Comparison of ENCODE assay signal across 19 cellular contexts in the genomic region with DNA sequence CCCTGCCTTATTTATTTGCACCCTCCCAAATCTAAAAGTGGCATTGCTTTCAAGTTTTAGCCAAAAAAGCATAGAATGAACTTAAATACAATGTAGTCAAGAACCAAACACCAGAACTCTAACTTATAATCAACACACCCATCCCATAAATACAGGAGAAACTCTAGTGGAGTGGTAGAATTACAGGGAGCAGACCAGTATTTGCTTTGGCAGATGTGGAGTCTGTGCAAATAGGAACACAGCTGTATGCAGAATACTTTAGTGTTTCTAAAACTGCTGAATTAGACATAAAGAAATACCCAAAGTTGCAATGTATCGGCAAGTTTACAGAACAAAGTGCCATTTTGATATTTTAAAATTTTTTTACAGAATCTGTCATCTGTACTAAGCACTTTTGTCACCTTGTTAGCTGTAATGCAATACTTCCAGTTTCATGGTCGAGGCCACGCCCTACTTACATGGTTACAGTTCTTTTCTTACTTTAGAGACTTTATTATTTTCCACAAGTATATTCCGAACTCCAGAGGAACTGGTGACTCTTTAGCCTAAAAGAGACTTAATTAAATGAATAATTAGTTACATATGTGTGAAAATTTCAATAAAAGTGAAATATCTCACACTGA. TPM values are rescaled to one million over a fixed set of nuclear protein-coding genes. Genes with fewer than 3 reads are reported as not detected.
DNase-seq lines count a peak whose midpoint lies in the region; ATAC-seq, FAIRE-seq and TF ChIP-seq lines count a peak whose summit lies in the region.
"Had no signal": no experiment of that assay in that cellular context is flagged by ENCODE, and none has a peak within 500 bp of the region (broad histone marks: within the 10 kb centered on the region; RNA-seq: fewer than 3 reads in every experiment).

No MANE protein-coding gene starts in this region.

- H4K20me1 ChIP-seq in HCT116 (ENCODE audit: insufficient read depth): no peaks in the 10 kb centered on the region

- H3K36me3 ChIP-seq in HCT116 (ENCODE audit: control insufficient read depth in 1 of 2, insufficient read depth in 2 of 2, low read length in 2 of 2) (no peaks in the 10 kb centered on the region), Panc1 (ENCODE audit: control insufficient read depth, insufficient read depth, low read length) (no peaks in the 10 kb centered on the region), mesenchymal stem cell (ENCODE audit: control insufficient read depth in 1 of 2, insufficient read depth in 2 of 2, low read depth in 1 of 2, low read length in 2 of 2) (no peaks in the 10 kb centered on the region)
- H3K36me3 ChIP-seq: ascending aorta, esophagus squamous epithelium, Peyer's patch had no signal

- WGBS in mesenchymal stem cell: 98% methylated on average over 3 of the region's 4 CpGs

- RAD21 ChIA-PET in HCT116 (lab: Charles Lee; ENCODE audit: low non-redundant PET in 1 of 2, low total read pairs in 2 of 2, uncharacterized antibody in 2 of 2, unreplicated experiment in 2 of 2): no interaction called here

- peak; percentile 63 for FAIRE-seq in G401.6 (lab: Jason Lieb, UNC)
- FAIRE-seq: HepG2 had no signal

- no peak for TF ChIP-seq POLR2A in HCT116 (IDR thresholded peaks at IDR 0.05; ENCODE audit: borderline replicate concordance, extremely low read depth, insufficient read depth, insufficient read length)

- H3K9me3 ChIP-seq in HCT116 (ENCODE audit: control insufficient read depth in 1 of 2, insufficient read depth in 1 of 2, low read depth in 1 of 2, low read length in 2 of 2): no peaks in the 10 kb centered on the region
- H3K9me3 ChIP-seq in Panc1 (ENCODE audit: control insufficient read depth, insufficient read depth, low read depth, low read length): no peaks in the 10 kb centered on the region
- no peaks in the 10 kb centered on the region for H3K9me3 ChIP-seq in mesenchymal stem cell (ENCODE audit: control insufficient read depth, low read length)
- H3K9me3 ChIP-seq: ascending aorta, esophagus squamous epithelium, Peyer's patch had no signal

- H3K27me3 Mint-ChIP-seq in activated naive CD8-positive, alpha-beta T cell treated with anti-CD3 and anti-CD28 coated beads, Interleukin-2, amount 50 U/mL, for 24 hours: no peaks in the 10 kb centered on the region
- H3K27me3 Mint-ChIP-seq: activated CD8-positive, alpha-beta T cell treated with anti-CD3 and anti-CD28 coated beads for 36 hours; activated naive CD4-positive, alpha-beta T cell treated with anti-CD3 and anti-CD28 coated beads, Interleukin-2, amount 10 ng/mL, durations not matched to agents 7 days and 5 days had no signal

- peak overlapping the region; percentile 40; the same call in 1 of the 2 replicates for H3K27ac ChIP-seq in HCT116 (ENCODE audit: low read depth, low read length)
- peak overlapping the region; percentile 92 for H3K27ac ChIP-seq in Panc1 (ENCODE audit: low read length)
- H3K27ac ChIP-seq in mesenchymal stem cell (ENCODE audit: low read length, poor library complexity, severe bottlenecking): no peak overlapping the region
- H3K27ac ChIP-seq: esophagus squamous epithelium, Peyer's patch had no signal

- in situ Hi-C loops in Panc1 (cut with HindIII; ENCODE audit: low pct_unique_long_range_greater_than_20kb, low sequenced_read_pairs): no loop called here

- intact Hi-C loops in HCT116 (cut with micrococcal nuclease): no loop called here
- intact Hi-C loops in Panc1 (cut with micrococcal nuclease; ENCODE audit: unreplicated experiment): loop anchor here (10.0 kb wide), 1 partner anchor 82 kb away; no protein-coding TSS in a partner anchor

- H3K4me2 ChIP-seq in HCT116 (ENCODE audit: low read length): peak overlapping the region; percentile 84
- no peak overlapping the region for H3K4me2 ChIP-seq in mesenchymal stem cell (ENCODE audit: low read length, poor library complexity, severe bottlenecking)

- H3K9me3 Mint-ChIP-seq in activated naive CD8-positive, alpha-beta T cell treated with anti-CD3 and anti-CD28 coated beads, Interleukin-2, amount 50 U/mL, for 24 hours: no peaks in the 10 kb centered on the region
- H3K9me3 Mint-ChIP-seq: activated CD8-positive, alpha-beta T cell treated with anti-CD3 and anti-CD28 coated beads for 36 hours; activated naive CD4-positive, alpha-beta T cell treated with anti-CD3 and anti-CD28 coated beads, Interleukin-2, amount 10 ng/mL, durations not matched to agents 7 days and 5 days; stimulated activated effector memory CD8-positive, alpha-beta T cell treated with anti-CD3 and anti-CD28 coated beads, Interleukin-12 subunit alpha, Interleukin-12 subunit beta, amount 100 ng/mL, for 72 hours had no signal

- H3K4ac ChIP-seq in mesenchymal stem cell (ENCODE audit: low read depth in 1 of 2, low read length in 2 of 2): no peak overlapping the region

- no peak overlapping the region for H3K14ac ChIP-seq in mesenchymal stem cell (ENCODE audit: low read length in 2 of 2)

- no peak overlapping the region for H2BK12ac ChIP-seq in mesenchymal stem cell (ENCODE audit: low read length in 2 of 2)

- no peaks in the 10 kb centered on the region for H3K79me2 ChIP-seq in HCT116 (ENCODE audit: insufficient read depth, low read length)

- ATAC-seq in HCT116 (peak; percentile 58), Panc1 (peak; percentile 77), GM19351 (IDR thresholded peaks at IDR 0.05; ENCODE audit: unreplicated experiment) (no peak)
- no peak for ATAC-seq in activated naive CD8-positive, alpha-beta T cell treated with anti-CD3 and anti-CD28 coated beads, Interleukin-2, amount 50 U/mL, for 24 hours
- ATAC-seq: activated CD8-positive, alpha-beta T cell treated with anti-CD3 and anti-CD28 coated beads for 36 hours; HepG2; right cardiac atrium; stimulated activated effector memory CD8-positive, alpha-beta T cell treated with anti-CD3 and anti-CD28 coated beads, Interleukin-12 subunit alpha, Interleukin-12 subunit beta, amount 100 ng/mL, for 72 hours had no signal

- H2AFZ ChIP-seq in HCT116 (ENCODE audit: low read depth, low read length, poor library complexity, severe bottlenecking) (peak overlapping the region; percentile 100), mesenchymal stem cell (ENCODE audit: low read depth, low read length) (no peak overlapping the region)

- H2BK5ac ChIP-seq in mesenchymal stem cell (ENCODE audit: low read depth, low read length, poor library complexity, severe bottlenecking): no peak overlapping the region

- H3K4me3 ChIP-seq in HCT116 (replicated peaks in 1 of 2; ENCODE audit: low read depth in 1 of 2, low read length in 2 of 2): peak overlapping the region; percentile 50 to 58
- peak overlapping the region; percentile 37 to 55 for H3K4me3 ChIP-seq in Panc1 (ENCODE audit: low read depth in 2 of 2, low read length in 2 of 2)
- H3K4me3 ChIP-seq in mesenchymal stem cell (ENCODE audit: insufficient read depth in 1 of 2, low read depth in 1 of 2, low read length in 2 of 2): no peak overlapping the region
- H3K4me3 ChIP-seq: Peyer's patch had no signal

- H3K79me1 ChIP-seq in mesenchymal stem cell (replicated peaks; ENCODE audit: low read length, poor library complexity, severe bottlenecking): no peaks in the 10 kb centered on the region

- H3K4me1 Mint-ChIP-seq in activated naive CD8-positive, alpha-beta T cell treated with anti-CD3 and anti-CD28 coated beads, Interleukin-2, amount 50 U/mL, for 24 hours: peaks cover 17% of the 10 kb centered on the region
- H3K4me1 Mint-ChIP-seq: stimulated activated effector memory CD8-positive, alpha-beta T cell treated with anti-CD3 and anti-CD28 coated beads, Interleukin-12 subunit alpha, Interleukin-12 subunit beta, amount 100 ng/mL, for 72 hours had no signal

- peak overlapping the region; percentile 41 for H3K9ac ChIP-seq in HCT116 (ENCODE audit: low read length)
- H3K9ac ChIP-seq in mesenchymal stem cell (ENCODE audit: low read length): peak overlapping the region; percentile 12

- no peak overlapping the region for H2BK15ac ChIP-seq in mesenchymal stem cell (ENCODE audit: low read depth, poor library complexity, severe bottlenecking)

- peaks cover 8 to 22% of the 10 kb centered on the region in 2 experiments; a peak in 3 of 4 replicates for H3K4me1 ChIP-seq in HCT116 (ENCODE audit: control insufficient read depth in 1 of 2, insufficient read depth in 2 of 2, low read length in 2 of 2)
- H3K4me1 ChIP-seq in Panc1 (ENCODE audit: control insufficient read depth, insufficient read depth, low read length): peaks cover 24% of the 10 kb centered on the region
- no peaks in the 10 kb centered on the region for H3K4me1 ChIP-seq in mesenchymal stem cell (ENCODE audit: control insufficient read depth, insufficient read depth, low read depth, low read length)
- H3K4me1 ChIP-seq: Peyer's patch had no signal

- no peak overlapping the region for H3K23ac ChIP-seq in mesenchymal stem cell (ENCODE audit: low read length in 2 of 2)

- no peak overlapping the region for H4K8ac ChIP-seq in mesenchymal stem cell (ENCODE audit: low read length)

- H3K27me3 ChIP-seq in HCT116 (ENCODE audit: insufficient read depth, low read length) (no peaks in the 10 kb centered on the region), Panc1 (ENCODE audit: control insufficient read depth, insufficient read depth, low read length) (no peaks in the 10 kb centered on the region), mesenchymal stem cell (ENCODE audit: control insufficient read depth in 1 of 2, insufficient read depth in 1 of 2, low read length in 2 of 2) (no peaks in the 10 kb centered on the region)
- H3K27me3 ChIP-seq: ascending aorta, esophagus squamous epithelium, Peyer's patch had no signal

- DNase-seq in HCT116 (ENCODE audit: low read depth, low spot score) (no peak), Panc1 (ENCODE audit: low read depth, low spot score) (no peak), mesenchymal stem cell (no peak), OCI-M1 (lab: John Stamatoyannopoulos, UW) (no peak)
- DNase-seq in activated naive CD8-positive, alpha-beta T cell treated with anti-CD3 and anti-CD28 coated beads, Interleukin-2, amount 50 U/mL, for 24 hours: no peak
- DNase-seq: activated CD8-positive, alpha-beta T cell treated with anti-CD3 and anti-CD28 coated beads for 36 hours; activated naive CD4-positive, alpha-beta T cell treated with anti-CD3 and anti-CD28 coated beads, Interleukin-2, amount 10 ng/mL, durations not matched to agents 7 days and 5 days; activated T-cell treated with anti-CD3 and anti-CD28 coated beads, Interleukin-2, amount 50 U/mL, for 1 hour; cerebellar nuclear complex; effector memory CD4-positive, alpha-beta T cell; esophagus squamous epithelium; nucleus accumbens; Peyer's patch; right cardiac atrium had no signal

- peaks cover 2% of the 10 kb centered on the region for H3K36me3 Mint-ChIP-seq in activated naive CD8-positive, alpha-beta T cell treated with anti-CD3 and anti-CD28 coated beads, Interleukin-2, amount 50 U/mL, for 24 hours (ENCODE audit: low read depth)
- H3K36me3 Mint-ChIP-seq: activated naive CD4-positive, alpha-beta T cell treated with anti-CD3 and anti-CD28 coated beads, Interleukin-2, amount 10 ng/mL, durations not matched to agents 7 days and 5 days; stimulated activated effector memory CD8-positive, alpha-beta T cell treated with anti-CD3 and anti-CD28 coated beads, Interleukin-12 subunit alpha, Interleukin-12 subunit beta, amount 100 ng/mL, for 72 hours had no signal

- no peak overlapping the region for H3K18ac ChIP-seq in mesenchymal stem cell (ENCODE audit: low read depth in 1 of 2, low read length in 2 of 2)

- H3K9me2 ChIP-seq in HCT116 (ENCODE audit: insufficient read depth): no peaks in the 10 kb centered on the region

- H4K91ac ChIP-seq in mesenchymal stem cell (ENCODE audit: low read length): no peak overlapping the region

- H2BK120ac ChIP-seq in mesenchymal stem cell (ENCODE audit: low read depth, low read length): no peak overlapping the region

- no peak overlapping the region for H3K27ac Mint-ChIP-seq in activated naive CD8-positive, alpha-beta T cell treated with anti-CD3 and anti-CD28 coated beads, Interleukin-2, amount 50 U/mL, for 24 hours
- H3K27ac Mint-ChIP-seq: activated naive CD4-positive, alpha-beta T cell treated with anti-CD3 and anti-CD28 coated beads, Interleukin-2, amount 10 ng/mL, durations not matched to agents 7 days and 5 days; stimulated activated effector memory CD8-positive, alpha-beta T cell treated with anti-CD3 and anti-CD28 coated beads, Interleukin-12 subunit alpha, Interleukin-12 subunit beta, amount 100 ng/mL, for 72 hours had no signal

- H2AK5ac ChIP-seq in mesenchymal stem cell (ENCODE audit: low read length, severe bottlenecking): no peak overlapping the region

- POLR2A ChIA-PET in HCT116 (lab: Charles Lee): no interaction called here
- POLR2A ChIA-PET in Panc1 (lab: Charles Lee): interaction anchor here (0.7 kb wide), 1 partner anchor 88 kb away, joined by 5 read pairs; no protein-coding TSS in a partner anchor

- BruUV-seq in HCT116 (replicated peaks; lab: Mats Ljungman, UMichigan) (no TSS peak), Panc1 (replicated peaks; lab: Mats Ljungman, UMichigan) (no TSS peak)

- H3K4me3 Mint-ChIP-seq in activated naive CD8-positive, alpha-beta T cell treated with anti-CD3 and anti-CD28 coated beads, Interleukin-2, amount 50 U/mL, for 24 hours: no peak overlapping the region
- H3K4me3 Mint-ChIP-seq: activated CD8-positive, alpha-beta T cell treated with anti-CD3 and anti-CD28 coated beads for 36 hours; activated naive CD4-positive, alpha-beta T cell treated with anti-CD3 and anti-CD28 coated beads, Interleukin-2, amount 10 ng/mL, durations not matched to agents 7 days and 5 days had no signal

- CTCF ChIA-PET in HCT116 (lab: Charles Lee): interaction anchor here (1.6 kb wide), 1 partner anchor 60 kb away, joined by 7 read pairs; no protein-coding TSS in a partner anchor
- CTCF ChIA-PET in Panc1 (lab: Charles Lee): no interaction called here

- TF ChIP-seq CTCF in HCT116 (IDR thresholded peaks at IDR 0.05 in 2 of 3, conservative IDR thresholded peaks at IDR 0.05 in 1 of 3; ENCODE audit: borderline replicate concordance in 1 of 3, insufficient read depth in 1 of 3, low read depth in 2 of 3, low read length in 2 of 3) (no peak), Panc1 (IDR thresholded peaks at IDR 0.05) (no peak)

- no peak for TF ChIP-seq RAD21 in HCT116 (IDR thresholded peaks at IDR 0.05; ENCODE audit: low read depth)

RNA-seq across cellular contexts. Expression of a gene that starts 23.7 kb away (rescaled TPM):
- total RNA-seq in HCT116 (2021; ENCODE audit: unreplicated experiment) (2.3 TPM), Panc1 (2021; ENCODE audit: unreplicated experiment) (144 TPM)
- polyA plus RNA-seq in HCT116 (2012): 0.47 and 1.2 TPM in 2 replicates
- polyA plus RNA-seq in Panc1 (2012; ENCODE audit: insufficient read length): 91.2 TPM
- polyA plus RNA-seq in mesenchymal stem cell (2013, experiment 1 of 2): 506 TPM
- 508 TPM for polyA plus RNA-seq in mesenchymal stem cell (2013, experiment 2 of 2)

Comparison
In these comparisons a context has a peak if more than half of its experiments do, and no peak if none do; other contexts are left out.
1. ATAC-seq: peak in HCT116 (single experiment) and Panc1 (single experiment); none in GM19351 (single experiment) and activated naive CD8-positive, alpha-beta T cell treated with anti-CD3 and anti-CD28 coated beads, Interleukin-2, amount 50 U/mL, for 24 hours (single experiment).
2. H3K4me3 ChIP-seq: peak in HCT116 (2 of 2) and Panc1 (2 of 2); none in mesenchymal stem cell (0 of 2).
3. RNA of a gene that starts 23.7 kb away (total RNA-seq): 144 TPM in Panc1 (single experiment); 2.3 TPM in HCT116 (single experiment); every median in the first group is over 10 times any median in the second.